Comparison of ENCODE assay signal across 8 cellular contexts in genomic region chr9:22030101-22030598, GRCh38. TPM values are rescaled to one million over a fixed set of nuclear protein-coding genes. Genes with fewer than 3 reads are reported as not detected.
DNase-seq lines count a peak whose midpoint lies in the region; ATAC-seq lines count a peak whose summit lies in the region.

No MANE protein-coding gene starts in this region.

- DNase-seq in T-helper 17 cell (no peak), naive B cell (peak; percentile 34), DMS79 treated with DMSO at 0.1 percent for 48 hours (lab: John Stamatoyannopoulos, UW) (no peak), middle frontal gyrus (ENCODE audit: extremely low spot score, low spot score) (no peak), NCI-H524 (lab: John Stamatoyannopoulos, UW) (no peak), aorta (no peak)

- no peak overlapping the region for H3K27ac Mint-ChIP-seq in T-helper 17 cell
- peak overlapping the region in 2 of 6 donors; percentile 0 to 47 for H3K27ac Mint-ChIP-seq in naive B cell

- peaks cover 0 to 2% of the 10 kb centered on the region in 2 donors for H3K27me3 ChIP-seq in aorta (ENCODE audit: control insufficient read depth in 1 of 2, insufficient read depth in 2 of 2, low read length in 1 of 2)

- H3K4me3 Mint-ChIP-seq in T-helper 17 cell (no peak overlapping the region), naive B cell (no peak overlapping the region)

- H3K36me3 ChIP-seq in aorta (ENCODE audit: control insufficient read depth in 1 of 2, insufficient read depth in 2 of 2, low read length in 1 of 2): no peaks in the 10 kb centered on the region

- H3K9me3 ChIP-seq in T-helper 17 cell (ENCODE audit: control insufficient read depth, low read length, poor library complexity, severe bottlenecking) (no peaks in the 10 kb centered on the region), aorta (ENCODE audit: control insufficient read depth, low read length) (no peaks in the 10 kb centered on the region)

- H3K9me3 Mint-ChIP-seq in naive B cell: no peaks in the 10 kb centered on the region

- intact Hi-C loops in aorta (cut with DNase I): no loop called here

- H3K36me3 Mint-ChIP-seq in T-helper 17 cell (ENCODE audit: low read depth): no peaks in the 10 kb centered on the region
- no peaks in the 10 kb centered on the region for H3K36me3 Mint-ChIP-seq in naive B cell

- no peak overlapping the region for H3K4me3 ChIP-seq in aorta (ENCODE audit: low read length in 2 of 2)

- no peaks in the 10 kb centered on the region for H3K4me1 ChIP-seq in aorta (ENCODE audit: control insufficient read depth in 1 of 2, insufficient read depth in 2 of 2, low read length in 2 of 2)

- H3K27me3 Mint-ChIP-seq in T-helper 17 cell (peaks cover 5% of the 10 kb centered on the region), naive B cell (no peaks in the 10 kb centered on the region)

- H3K4me1 Mint-ChIP-seq in T-helper 17 cell (peaks cover 5% of the 10 kb centered on the region), naive B cell (peaks cover 4 to 7% (median 5%) of the 10 kb centered on the region in 3 donors)

- 59 to 66% methylated on average over 1 of the region's 1 CpG for WGBS in aorta, 2 donors

- ATAC-seq in GM18909 (IDR thresholded peaks at IDR 0.05; ENCODE audit: poor library complexity, unreplicated experiment): peak; percentile 83
- ATAC-seq in HG03108 (IDR thresholded peaks at IDR 0.05; ENCODE audit: unreplicated experiment): peak; percentile 70
- ATAC-seq in T-helper 17 cell: peak; percentile 32
- ATAC-seq in naive B cell (ENCODE audit: low read depth in 2 of 2): peak; percentile 96 to 98
- no peak for ATAC-seq in aorta (ENCODE audit: low FRiP score)

- H3K27ac ChIP-seq in aorta (ENCODE audit: low read depth in 1 of 2, low read length in 2 of 2): no peak overlapping the region

RNA-seq across cellular contexts. Expression of gene CDKN2B, which starts 21.0 kb away (rescaled TPM):
- total RNA-seq in T-helper 17 cell (1 to 10 TPM; 1.7 to 2.0 TPM), aorta (1 to 10 TPM; 4.5 to 4.8 TPM)
- polyA plus RNA-seq in naive B cell (ENCODE audit: low read depth in 6 of 6) (under 1 TPM in 5 of 6 donors, not detected in 1; 0.25 to 0.90 (median 0.43) TPM), aorta (10 to 100 TPM in 1 of 2 donors, 1 to 10 TPM in 1; 5.3 to 12.9 TPM)

RNA-seq across cellular contexts. Expression of gene CDKN2B-AS1, which starts 35.6 kb away (rescaled TPM):
- total RNA-seq in T-helper 17 cell: 1 to 10 TPM; 1.6 to 1.7 TPM
- 1 to 10 TPM in 1 of 6 donors, under 1 TPM in 3, not detected in 2; 0.48 to 1.2 (median 0.76) TPM for polyA plus RNA-seq in naive B cell (ENCODE audit: low read depth in 6 of 6)
- 1 to 10 TPM in 1 of 2 donors, under 1 TPM in 1; 0.58 to 1.2 TPM for total RNA-seq in aorta
- polyA plus RNA-seq in aorta: 1 to 10 TPM in 1 of 2 donors, under 1 TPM in 1; 0.97 to 8.0 TPM

RNA-seq across cellular contexts. Expression of gene CDKN2A, which starts 36.0 kb away (rescaled TPM):
- total RNA-seq in T-helper 17 cell (1 to 10 TPM; 4.9 to 5.7 TPM), aorta (1 to 10 TPM; 2.3 to 3.8 TPM)
- polyA plus RNA-seq in naive B cell (ENCODE audit: low read depth in 6 of 6) (1 to 10 TPM; 1.3 to 5.6 (median 4.6) TPM), aorta (1 to 10 TPM; 6.8 to 9.4 TPM)
